1 cellular context compared by ENCODE assay signal in the genomic region with DNA sequence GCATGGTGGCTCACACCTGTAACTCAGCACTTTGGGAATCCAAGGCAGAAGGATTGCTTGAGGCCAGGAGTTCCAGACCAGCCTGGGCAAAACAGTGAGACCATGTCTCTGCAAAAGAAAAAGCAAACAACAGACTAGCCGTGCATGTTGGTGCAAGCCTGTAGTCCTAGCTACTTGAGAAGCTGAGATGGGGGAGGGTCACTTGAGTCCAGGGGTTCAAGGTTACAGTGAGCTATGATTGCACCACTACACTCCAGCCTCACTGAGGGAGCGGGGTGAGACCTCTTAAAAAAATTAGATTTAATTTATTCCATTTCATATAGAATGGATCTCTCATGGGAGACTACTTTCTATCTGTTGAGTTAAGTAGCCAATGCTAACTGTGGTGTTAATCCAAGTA.
TF ChIP-seq lines count a peak whose summit lies in the region.

No MANE protein-coding gene starts in this region.

TF ChIP-seq in GM23338, 12 proteins besides CTCF, POLR2A, EP300 and RAD21:
- TF ChIP-seq, protein P1, sequence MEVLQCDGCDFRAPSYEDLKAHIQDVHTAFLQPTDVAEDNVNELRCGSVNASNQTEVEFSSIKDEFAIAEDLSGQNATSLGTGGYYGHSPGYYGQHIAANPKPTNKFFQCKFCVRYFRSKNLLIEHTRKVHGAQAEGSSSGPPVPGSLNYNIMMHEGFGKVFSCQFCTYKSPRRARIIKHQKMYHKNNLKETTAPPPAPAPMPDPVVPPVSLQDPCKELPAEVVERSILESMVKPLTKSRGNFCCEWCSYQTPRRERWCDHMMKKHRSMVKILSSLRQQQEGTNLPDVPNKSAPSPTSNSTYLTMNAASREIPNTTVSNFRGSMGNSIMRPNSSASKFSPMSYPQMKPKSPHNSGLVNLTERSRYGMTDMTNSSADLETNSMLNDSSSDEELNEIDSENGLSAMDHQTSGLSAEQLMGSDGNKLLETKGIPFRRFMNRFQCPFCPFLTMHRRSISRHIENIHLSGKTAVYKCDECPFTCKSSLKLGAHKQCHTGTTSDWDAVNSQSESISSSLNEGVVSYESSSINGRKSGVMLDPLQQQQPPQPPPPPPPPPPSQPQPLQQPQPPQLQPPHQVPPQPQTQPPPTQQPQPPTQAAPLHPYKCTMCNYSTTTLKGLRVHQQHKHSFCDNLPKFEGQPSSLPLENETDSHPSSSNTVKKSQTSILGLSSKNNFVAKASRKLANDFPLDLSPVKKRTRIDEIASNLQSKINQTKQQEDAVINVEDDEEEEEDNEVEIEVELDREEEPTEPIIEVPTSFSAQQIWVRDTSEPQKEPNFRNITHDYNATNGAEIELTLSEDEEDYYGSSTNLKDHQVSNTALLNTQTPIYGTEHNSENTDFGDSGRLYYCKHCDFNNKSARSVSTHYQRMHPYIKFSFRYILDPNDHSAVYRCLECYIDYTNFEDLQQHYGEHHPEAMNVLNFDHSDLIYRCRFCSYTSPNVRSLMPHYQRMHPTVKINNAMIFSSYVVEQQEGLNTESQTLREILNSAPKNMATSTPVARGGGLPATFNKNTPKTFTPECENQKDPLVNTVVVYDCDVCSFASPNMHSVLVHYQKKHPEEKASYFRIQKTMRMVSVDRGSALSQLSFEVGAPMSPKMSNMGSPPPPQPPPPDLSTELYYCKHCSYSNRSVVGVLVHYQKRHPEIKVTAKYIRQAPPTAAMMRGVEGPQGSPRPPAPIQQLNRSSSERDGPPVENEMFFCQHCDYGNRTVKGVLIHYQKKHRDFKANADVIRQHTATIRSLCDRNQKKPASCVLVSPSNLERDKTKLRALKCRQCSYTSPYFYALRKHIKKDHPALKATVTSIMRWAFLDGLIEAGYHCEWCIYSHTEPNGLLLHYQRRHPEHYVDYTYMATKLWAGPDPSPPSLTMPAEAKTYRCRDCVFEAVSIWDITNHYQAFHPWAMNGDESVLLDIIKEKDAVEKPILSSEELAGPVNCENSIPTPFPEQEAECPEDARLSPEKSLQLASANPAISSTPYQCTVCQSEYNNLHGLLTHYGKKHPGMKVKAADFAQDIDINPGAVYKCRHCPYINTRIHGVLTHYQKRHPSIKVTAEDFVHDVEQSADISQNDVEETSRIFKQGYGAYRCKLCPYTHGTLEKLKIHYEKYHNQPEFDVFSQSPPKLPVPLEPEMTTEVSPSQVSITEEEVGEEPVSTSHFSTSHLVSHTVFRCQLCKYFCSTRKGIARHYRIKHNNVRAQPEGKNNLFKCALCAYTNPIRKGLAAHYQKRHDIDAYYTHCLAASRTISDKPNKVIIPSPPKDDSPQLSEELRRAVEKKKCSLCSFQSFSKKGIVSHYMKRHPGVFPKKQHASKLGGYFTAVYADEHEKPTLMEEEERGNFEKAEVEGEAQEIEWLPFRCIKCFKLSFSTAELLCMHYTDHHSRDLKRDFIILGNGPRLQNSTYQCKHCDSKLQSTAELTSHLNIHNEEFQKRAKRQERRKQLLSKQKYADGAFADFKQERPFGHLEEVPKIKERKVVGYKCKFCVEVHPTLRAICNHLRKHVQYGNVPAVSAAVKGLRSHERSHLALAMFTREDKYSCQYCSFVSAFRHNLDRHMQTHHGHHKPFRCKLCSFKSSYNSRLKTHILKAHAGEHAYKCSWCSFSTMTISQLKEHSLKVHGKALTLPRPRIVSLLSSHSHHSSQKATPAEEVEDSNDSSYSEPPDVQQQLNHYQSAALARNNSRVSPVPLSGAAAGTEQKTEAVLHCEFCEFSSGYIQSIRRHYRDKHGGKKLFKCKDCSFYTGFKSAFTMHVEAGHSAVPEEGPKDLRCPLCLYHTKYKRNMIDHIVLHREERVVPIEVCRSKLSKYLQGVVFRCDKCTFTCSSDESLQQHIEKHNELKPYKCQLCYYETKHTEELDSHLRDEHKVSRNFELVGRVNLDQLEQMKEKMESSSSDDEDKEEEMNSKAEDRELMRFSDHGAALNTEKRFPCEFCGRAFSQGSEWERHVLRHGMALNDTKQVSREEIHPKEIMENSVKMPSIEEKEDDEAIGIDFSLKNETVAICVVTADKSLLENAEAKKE (CRISPR knock-in tag; IDR thresholded peaks at IDR 0.05): no peak
- TF ChIP-seq CREB1 (CRISPR knock-in tag; IDR thresholded peaks at IDR 0.05; ENCODE audit: low read depth) (no peak), NANOG (IDR thresholded peaks at IDR 0.05; ENCODE audit: borderline replicate concordance) (no peak), EZH2 (IDR thresholded peaks at IDR 0.05; ENCODE audit: low read depth, unreplicated experiment) (no peak), STAT1 (IDR thresholded peaks at IDR 0.05; ENCODE audit: unreplicated experiment) (no peak), ZNF114 (CRISPR knock-in tag; IDR thresholded peaks at IDR 0.05) (no peak), EZH2phosphoT487 (IDR thresholded peaks at IDR 0.05; ENCODE audit: unreplicated experiment) (no peak), ZNF331 (CRISPR knock-in tag; IDR thresholded peaks at IDR 0.05; ENCODE audit: low read depth) (no peak), POLR2AphosphoS5 (IDR thresholded peaks at IDR 0.05; ENCODE audit: low read depth) (no peak), JUNB (IDR thresholded peaks at IDR 0.05; ENCODE audit: unreplicated experiment) (no peak)
- TF ChIP-seq, protein P2, sequence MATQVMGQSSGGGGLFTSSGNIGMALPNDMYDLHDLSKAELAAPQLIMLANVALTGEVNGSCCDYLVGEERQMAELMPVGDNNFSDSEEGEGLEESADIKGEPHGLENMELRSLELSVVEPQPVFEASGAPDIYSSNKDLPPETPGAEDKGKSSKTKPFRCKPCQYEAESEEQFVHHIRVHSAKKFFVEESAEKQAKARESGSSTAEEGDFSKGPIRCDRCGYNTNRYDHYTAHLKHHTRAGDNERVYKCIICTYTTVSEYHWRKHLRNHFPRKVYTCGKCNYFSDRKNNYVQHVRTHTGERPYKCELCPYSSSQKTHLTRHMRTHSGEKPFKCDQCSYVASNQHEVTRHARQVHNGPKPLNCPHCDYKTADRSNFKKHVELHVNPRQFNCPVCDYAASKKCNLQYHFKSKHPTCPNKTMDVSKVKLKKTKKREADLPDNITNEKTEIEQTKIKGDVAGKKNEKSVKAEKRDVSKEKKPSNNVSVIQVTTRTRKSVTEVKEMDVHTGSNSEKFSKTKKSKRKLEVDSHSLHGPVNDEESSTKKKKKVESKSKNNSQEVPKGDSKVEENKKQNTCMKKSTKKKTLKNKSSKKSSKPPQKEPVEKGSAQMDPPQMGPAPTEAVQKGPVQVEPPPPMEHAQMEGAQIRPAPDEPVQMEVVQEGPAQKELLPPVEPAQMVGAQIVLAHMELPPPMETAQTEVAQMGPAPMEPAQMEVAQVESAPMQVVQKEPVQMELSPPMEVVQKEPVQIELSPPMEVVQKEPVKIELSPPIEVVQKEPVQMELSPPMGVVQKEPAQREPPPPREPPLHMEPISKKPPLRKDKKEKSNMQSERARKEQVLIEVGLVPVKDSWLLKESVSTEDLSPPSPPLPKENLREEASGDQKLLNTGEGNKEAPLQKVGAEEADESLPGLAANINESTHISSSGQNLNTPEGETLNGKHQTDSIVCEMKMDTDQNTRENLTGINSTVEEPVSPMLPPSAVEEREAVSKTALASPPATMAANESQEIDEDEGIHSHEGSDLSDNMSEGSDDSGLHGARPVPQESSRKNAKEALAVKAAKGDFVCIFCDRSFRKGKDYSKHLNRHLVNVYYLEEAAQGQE (IDR thresholded peaks at IDR 0.05; ENCODE audit: unreplicated experiment): no peak
- TF ChIP-seq, protein P3, sequence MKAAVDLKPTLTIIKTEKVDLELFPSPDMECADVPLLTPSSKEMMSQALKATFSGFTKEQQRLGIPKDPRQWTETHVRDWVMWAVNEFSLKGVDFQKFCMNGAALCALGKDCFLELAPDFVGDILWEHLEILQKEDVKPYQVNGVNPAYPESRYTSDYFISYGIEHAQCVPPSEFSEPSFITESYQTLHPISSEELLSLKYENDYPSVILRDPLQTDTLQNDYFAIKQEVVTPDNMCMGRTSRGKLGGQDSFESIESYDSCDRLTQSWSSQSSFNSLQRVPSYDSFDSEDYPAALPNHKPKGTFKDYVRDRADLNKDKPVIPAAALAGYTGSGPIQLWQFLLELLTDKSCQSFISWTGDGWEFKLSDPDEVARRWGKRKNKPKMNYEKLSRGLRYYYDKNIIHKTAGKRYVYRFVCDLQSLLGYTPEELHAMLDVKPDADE (IDR thresholded peaks at IDR 0.05): no peak
